ENCODE assay signal across 15 cellular contexts in the genomic region with DNA sequence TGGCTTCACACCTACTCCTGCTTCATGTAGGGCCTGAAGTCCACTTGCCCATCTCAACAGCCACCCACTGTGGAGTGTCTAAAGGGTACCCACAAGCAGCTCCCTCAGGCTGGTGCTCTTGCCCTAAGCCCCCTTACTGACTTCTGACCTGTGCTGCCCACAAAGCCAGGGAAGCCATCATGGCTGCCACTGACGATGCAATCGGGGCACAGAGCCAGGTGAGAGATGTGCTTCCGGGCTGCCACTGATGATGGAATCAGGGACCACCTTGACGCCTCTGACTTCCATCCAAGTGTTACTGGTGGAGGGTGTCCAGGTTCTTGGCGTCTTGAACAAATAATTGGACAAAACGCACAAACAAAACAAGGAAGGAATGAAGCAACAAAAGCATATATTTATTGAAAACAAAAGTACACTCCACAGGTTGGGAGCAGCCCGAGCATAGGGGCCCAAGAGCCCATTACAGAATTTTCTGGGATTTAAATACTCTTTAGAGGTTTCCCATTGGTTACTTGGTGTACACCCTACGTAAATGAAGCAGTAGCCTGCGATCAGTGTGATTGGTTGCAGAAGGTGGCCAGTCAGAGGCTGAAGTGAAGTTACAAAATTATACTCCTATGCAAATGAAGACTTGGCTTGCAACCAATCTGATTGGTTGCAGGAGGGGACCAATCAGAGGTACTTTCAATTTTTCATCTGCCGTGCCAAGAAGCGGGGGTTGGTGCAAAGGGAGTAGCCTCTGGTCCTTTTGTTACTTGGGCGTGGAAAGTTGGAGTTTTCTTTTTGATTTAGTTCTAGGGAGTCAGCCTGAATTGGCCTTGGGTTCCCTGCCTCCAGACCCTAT. TPM values are rescaled to one million over a fixed set of nuclear protein-coding genes. Genes with fewer than 3 reads are reported as not detected.
DNase-seq lines count a peak whose midpoint lies in the region; TF ChIP-seq lines count a peak whose summit lies in the region.
"Had no signal": no experiment of that assay in that cellular context is flagged by ENCODE, and none has a peak within 500 bp of the region (broad histone marks: within the 10 kb centered on the region; RNA-seq: fewer than 3 reads in every experiment).

No MANE protein-coding gene starts in this region.

- DNase-seq in NCI-H1105 treated with DMSO at 0.1 percent for 48 hours (lab: John Stamatoyannopoulos, UW) (peak; percentile 28), NCI-H1105 (lab: John Stamatoyannopoulos, UW) (no peak), NCI-H2171 treated with DMSO at 0.1 percent for 48 hours (lab: John Stamatoyannopoulos, UW) (peak; percentile 64), endodermal cell (no peak), neural progenitor cell (ENCODE audit: low spot score) (no peak), spleen (no peak), GF-D8 (lab: John Stamatoyannopoulos, UW) (no peak), NCI-H510A treated with DMSO at 0.1 percent for 48 hours (lab: John Stamatoyannopoulos, UW) (no peak)
- DNase-seq: activated CD4-positive, alpha-beta memory T cell treated with anti-CD3 and anti-CD28 coated beads for 36 hours; islet precursor cell; mucosa of descending colon; stimulated activated naive B cell treated with anti-CD40 and anti-IgM and Interleukin-4, amounts not matched to agents 10 μg/mL and 1 μg/mL and 100 μg/mL, for 72 hours; upper lobe of right lung had no signal

- H2AFZ ChIP-seq in neural progenitor cell (replicated peaks): peak overlapping the region; percentile 87

- H3K4me3 Mint-ChIP-seq in endodermal cell (no peak overlapping the region), neural progenitor cell (peak overlapping the region; percentile 64)
- H3K4me3 Mint-ChIP-seq: activated CD4-positive, alpha-beta memory T cell treated with anti-CD3 and anti-CD28 coated beads for 36 hours; stimulated activated naive B cell treated with anti-CD40 and anti-IgM and Interleukin-4, amounts not matched to agents 10 μg/mL and 1 μg/mL and 100 μg/mL, for 72 hours had no signal

- TF ChIP-seq CTCF in endodermal cell (conservative IDR thresholded peaks at IDR 0.05) (no peak), neural progenitor cell (IDR thresholded peaks at IDR 0.05) (no peak), spleen (IDR thresholded peaks at IDR 0.05 in 8 of 11, conservative IDR thresholded peaks at IDR 0.05 in 3 of 11) (no peak)

- intact Hi-C loops in spleen (cut with DNase I; ENCODE audit: low total_unique reads): no loop called here

- peak overlapping the region; percentile 72 for H3K27ac ChIP-seq in endodermal cell (ENCODE audit: low read depth, low read length)
- H3K27ac ChIP-seq in neural progenitor cell: peak overlapping the region; percentile 96
- no peak overlapping the region for H3K27ac ChIP-seq in spleen
- H3K27ac ChIP-seq: skin epidermis, upper lobe of right lung had no signal

- peaks cover 49% of the 10 kb centered on the region for H3K4me1 Mint-ChIP-seq in endodermal cell
- peaks cover 65% of the 10 kb centered on the region for H3K4me1 Mint-ChIP-seq in neural progenitor cell

- TF ChIP-seq POLR2A in spleen (IDR thresholded peaks at IDR 0.05): no peak

- H3K27me3 ChIP-seq in endodermal cell (ENCODE audit: control insufficient read depth, insufficient read depth, low read length, poor library complexity, severe bottlenecking) (no peaks in the 10 kb centered on the region), neural progenitor cell (no peaks in the 10 kb centered on the region), spleen (replicated peaks in 1 of 7) (peaks cover 0 to 29% (median 0%) of the 10 kb centered on the region in 7 donors)

- H3F3A ChIP-seq in neural progenitor cell (ENCODE audit: low read depth): peaks cover 34% of the 10 kb centered on the region

- H4K20me1 ChIP-seq in neural progenitor cell (ENCODE audit: low read depth): no peaks in the 10 kb centered on the region

- H3K4me1 ChIP-seq in endodermal cell (ENCODE audit: control insufficient read depth, insufficient read depth, low read length) (peaks cover 11% of the 10 kb centered on the region), neural progenitor cell (peaks cover 52% of the 10 kb centered on the region), spleen (peaks cover 0 to 34% (median 11%) of the 10 kb centered on the region in 6 donors)

- H3K36me3 ChIP-seq in endodermal cell (ENCODE audit: control insufficient read depth, insufficient read depth, low read length): no peaks in the 10 kb centered on the region
- H3K36me3 ChIP-seq in neural progenitor cell: no peaks in the 10 kb centered on the region
- H3K36me3 ChIP-seq in spleen: no peaks in the 10 kb centered on the region
- H3K36me3 ChIP-seq: upper lobe of right lung had no signal

- H3K27me3 Mint-ChIP-seq in endodermal cell (ENCODE audit: insufficient read depth): peaks cover 2% of the 10 kb centered on the region
- peaks cover 6% of the 10 kb centered on the region for H3K27me3 Mint-ChIP-seq in neural progenitor cell (ENCODE audit: insufficient read depth, low read depth)

- H3K79me2 ChIP-seq in neural progenitor cell (ENCODE audit: low read depth): no peaks in the 10 kb centered on the region

- no peaks in the 10 kb centered on the region for H3K9me3 ChIP-seq in endodermal cell (ENCODE audit: control insufficient read depth, low read length)
- no peaks in the 10 kb centered on the region for H3K9me3 ChIP-seq in neural progenitor cell (ENCODE audit: low read depth)
- no peaks in the 10 kb centered on the region for H3K9me3 ChIP-seq in spleen
- H3K9me3 ChIP-seq: mucosa of descending colon, upper lobe of right lung had no signal

- H3K9me3 Mint-ChIP-seq in endodermal cell (no peaks in the 10 kb centered on the region), neural progenitor cell (peaks cover 2% of the 10 kb centered on the region)
- H3K9me3 Mint-ChIP-seq: activated CD4-positive, alpha-beta memory T cell treated with anti-CD3 and anti-CD28 coated beads for 36 hours; stimulated activated naive B cell treated with anti-CD40 and anti-IgM and Interleukin-4, amounts not matched to agents 10 μg/mL and 1 μg/mL and 100 μg/mL, for 72 hours had no signal

- H3K9ac ChIP-seq in endodermal cell (ENCODE audit: extremely low read depth, low read length, poor library complexity, severe bottlenecking): no peak overlapping the region
- H3K9ac ChIP-seq in neural progenitor cell: no peak overlapping the region

- WGBS in endodermal cell (ENCODE audit: insufficient coverage in 1 of 2, insufficient read length in 1 of 2), 2 experiments: 91 to 96% methylated on average over 6 to 12 of the region's 12 CpGs
- 87 to 92% (median 92%) methylated on average over 12 of the region's 12 CpGs for WGBS in spleen, 5 donors

- no peak overlapping the region for H3K4me2 ChIP-seq in neural progenitor cell

- H3K4me3 ChIP-seq in endodermal cell (ENCODE audit: low read length) (no peak overlapping the region), neural progenitor cell (no peak overlapping the region), spleen (no peak overlapping the region)
- H3K4me3 ChIP-seq: mucosa of descending colon, skin epidermis, upper lobe of right lung had no signal

- H3K27ac Mint-ChIP-seq in endodermal cell (no peak overlapping the region), neural progenitor cell (peak overlapping the region; percentile 99)
- H3K27ac Mint-ChIP-seq: activated CD4-positive, alpha-beta memory T cell treated with anti-CD3 and anti-CD28 coated beads for 36 hours; stimulated activated naive B cell treated with anti-CD40 and anti-IgM and Interleukin-4, amounts not matched to agents 10 μg/mL and 1 μg/mL and 100 μg/mL, for 72 hours had no signal

- H3K36me3 Mint-ChIP-seq in endodermal cell (ENCODE audit: low read depth): no peaks in the 10 kb centered on the region
- no peaks in the 10 kb centered on the region for H3K36me3 Mint-ChIP-seq in neural progenitor cell
- H3K36me3 Mint-ChIP-seq: activated CD4-positive, alpha-beta memory T cell treated with anti-CD3 and anti-CD28 coated beads for 36 hours; stimulated activated naive B cell treated with anti-CD40 and anti-IgM and Interleukin-4, amounts not matched to agents 10 μg/mL and 1 μg/mL and 100 μg/mL, for 72 hours had no signal

RNA-seq across cellular contexts. Expression of a gene that starts 4.5 kb away (rescaled TPM):
- total RNA-seq in endodermal cell: under 1 TPM; 0.40 to 0.66 TPM
- 0.75 TPM for polyA plus RNA-seq in endodermal cell (2013, experiment 1 of 2)
- 0.79 TPM for polyA plus RNA-seq in endodermal cell (2013, experiment 2 of 2)
- 0.65 and 0.82 TPM in 2 replicates for total RNA-seq in neural progenitor cell (ENCODE audit: low replicate concordance)
- 1 to 10 TPM in 1 of 7 donors, under 1 TPM in 1, not detected in 5; 0.84 to 1.5 TPM for total RNA-seq in spleen
- polyA plus RNA-seq in spleen: under 1 TPM; 0.13 to 0.28 (median 0.21) TPM
- total RNA-seq: A172, upper lobe of right lung had no signal

RNA-seq across cellular contexts. Expression of a gene that starts 21.8 kb away (rescaled TPM):
- total RNA-seq in endodermal cell: not detected
- polyA plus RNA-seq in endodermal cell (2013, experiment 1 of 2): 0.78 TPM
- polyA plus RNA-seq in endodermal cell (2013, experiment 2 of 2): 0.37 TPM
- total RNA-seq in neural progenitor cell (ENCODE audit: low replicate concordance): not detected in 2 replicates
- 1 to 10 TPM in 3 of 7 donors, under 1 TPM in 4; 0.40 to 3.3 (median 0.93) TPM for total RNA-seq in spleen
- polyA plus RNA-seq in spleen: under 1 TPM; 0.15 to 0.64 (median 0.20) TPM
- total RNA-seq: mucosa of descending colon, upper lobe of right lung had no signal

Comparison
In these comparisons a context has a peak if more than half of its experiments do, and no peak if none do; other contexts are left out.
1. DNase-seq: peak in NCI-H1105 treated with DMSO at 0.1 percent for 48 hours (single experiment) and NCI-H2171 treated with DMSO at 0.1 percent for 48 hours (single experiment); none in NCI-H1105 (single experiment), endodermal cell (single experiment), neural progenitor cell (single experiment), spleen (single experiment), GF-D8 (single experiment) and NCI-H510A treated with DMSO at 0.1 percent for 48 hours (single experiment).
2. H3K27ac ChIP-seq: peak in endodermal cell (single experiment) and neural progenitor cell (single experiment); none in spleen (0 of 8).